21 cellular contexts compared by ENCODE assay signal in genomic region chr2:197677483-197677882, GRCh38. TPM values are rescaled to one million over a fixed set of nuclear protein-coding genes. Genes with fewer than 3 reads are reported as not detected.
DNase-seq lines count a peak whose midpoint lies in the region; ATAC-seq and TF ChIP-seq lines count a peak whose summit lies in the region.
"Had no signal": no experiment of that assay in that cellular context is flagged by ENCODE, and none has a peak within 500 bp of the region (broad histone marks: within the 10 kb centered on the region; RNA-seq: fewer than 3 reads in every experiment).

No MANE protein-coding gene starts in this region.

- DNase-seq in activated CD8-positive, alpha-beta T cell treated with anti-CD3 and anti-CD28 coated beads for 36 hours = no peak
- DNase-seq in activated CD8-positive, alpha-beta T cell treated with anti-CD3 and anti-CD28 coated beads, Interleukin-2, amount 10 ng/mL, durations not matched to agents 7 days and 5 days = no peak
- DNase-seq in fibroblast of pulmonary artery (ENCODE audit: low read depth) (peak; percentile 21), omental fat pad (ENCODE audit: low spot score) (no peak), SW 1271 (lab: John Stamatoyannopoulos, UW) (no peak), NCI-H1048 (lab: John Stamatoyannopoulos, UW) (no peak)
- DNase-seq: 8988T; activated CD8-positive, alpha-beta memory T cell treated with anti-CD3 and anti-CD28 coated beads, Interleukin-2, amount 50 U/mL, for 4 hours; activated naive CD4-positive, alpha-beta T cell; body of pancreas; DMS153; left colon; NCI-H1092 treated with DMSO at 0.1 percent for 48 hours; NCI-H2171; T-helper 17 cell; transverse colon had no signal

- no peak overlapping the region for H3K4me3 ChIP-seq in fibroblast of pulmonary artery (replicated peaks; ENCODE audit: low read depth, low read length)
- H3K4me3 ChIP-seq: body of pancreas, skin epidermis, transverse colon had no signal

- H3K4me1 Mint-ChIP-seq in activated CD8-positive, alpha-beta T cell treated with anti-CD3 and anti-CD28 coated beads for 36 hours (ENCODE audit: low read depth) = peaks cover 6% of the 10 kb centered on the region
- H3K4me1 Mint-ChIP-seq in activated CD8-positive, alpha-beta T cell treated with anti-CD3 and anti-CD28 coated beads, Interleukin-2, amount 10 ng/mL, durations not matched to agents 7 days and 5 days (ENCODE audit: low read depth) = no peaks in the 10 kb centered on the region
- H3K4me1 Mint-ChIP-seq in activated T-helper 17 cell treated with anti-CD3 and anti-CD28 coated beads, Interleukin-2, amount 50 U/mL, for 72 hours = no peaks in the 10 kb centered on the region
- H3K4me1 Mint-ChIP-seq: CD14-positive monocyte had no signal

- H3K4me3 Mint-ChIP-seq in activated CD8-positive, alpha-beta T cell treated with anti-CD3 and anti-CD28 coated beads for 36 hours = no peak overlapping the region
- H3K4me3 Mint-ChIP-seq in activated CD8-positive, alpha-beta T cell treated with anti-CD3 and anti-CD28 coated beads, Interleukin-2, amount 10 ng/mL, durations not matched to agents 7 days and 5 days = no peak overlapping the region
- H3K4me3 Mint-ChIP-seq in activated T-helper 17 cell treated with anti-CD3 and anti-CD28 coated beads, Interleukin-2, amount 50 U/mL, for 72 hours = no peak overlapping the region
- H3K4me3 Mint-ChIP-seq: CD14-positive monocyte, T-helper 17 cell had no signal

- ATAC-seq in activated CD8-positive, alpha-beta T cell treated with anti-CD3 and anti-CD28 coated beads for 36 hours = peak; percentile 42
- ATAC-seq in activated CD8-positive, alpha-beta T cell treated with anti-CD3 and anti-CD28 coated beads, Interleukin-2, amount 10 ng/mL, durations not matched to agents 7 days and 5 days = no peak
- ATAC-seq in activated T-helper 17 cell treated with anti-CD3 and anti-CD28 coated beads, Interleukin-2, amount 50 U/mL, for 72 hours (replicated peaks) = peak; percentile 40
- no peak for ATAC-seq in omental fat pad (ENCODE audit: low FRiP score)
- ATAC-seq: body of pancreas, left colon, T-helper 17 cell had no signal

- CTCF ChIA-PET in activated CD8-positive, alpha-beta T cell treated with anti-CD3 and anti-CD28 coated beads for 36 hours (lab: Charles Lee) = no interaction called here
- CTCF ChIA-PET in activated CD8-positive, alpha-beta T cell treated with anti-CD3 and anti-CD28 coated beads, Interleukin-2, amount 10 ng/mL, durations not matched to agents 7 days and 5 days (lab: Charles Lee) = no interaction called here

- no peak for TF ChIP-seq CTCF in activated CD8-positive, alpha-beta T cell treated with anti-CD3 and anti-CD28 coated beads for 36 hours (IDR thresholded peaks at IDR 0.05)
- TF ChIP-seq CTCF in fibroblast of pulmonary artery (IDR thresholded peaks at IDR 0.05; ENCODE audit: low read length, missing control alignments) (no peak), omental fat pad (IDR thresholded peaks at IDR 0.05) (no peak)

- H3K27ac Mint-ChIP-seq in activated CD8-positive, alpha-beta T cell treated with anti-CD3 and anti-CD28 coated beads for 36 hours = no peak overlapping the region
- H3K27ac Mint-ChIP-seq in activated CD8-positive, alpha-beta T cell treated with anti-CD3 and anti-CD28 coated beads, Interleukin-2, amount 10 ng/mL, durations not matched to agents 7 days and 5 days = no peak overlapping the region
- no peak overlapping the region for H3K27ac Mint-ChIP-seq in activated T-helper 17 cell treated with anti-CD3 and anti-CD28 coated beads, Interleukin-2, amount 50 U/mL, for 72 hours
- H3K27ac Mint-ChIP-seq: CD14-positive monocyte, T-helper 17 cell had no signal

- no peaks in the 10 kb centered on the region for H3K9me3 Mint-ChIP-seq in activated CD8-positive, alpha-beta T cell treated with anti-CD3 and anti-CD28 coated beads for 36 hours
- H3K9me3 Mint-ChIP-seq in activated CD8-positive, alpha-beta T cell treated with anti-CD3 and anti-CD28 coated beads, Interleukin-2, amount 10 ng/mL, durations not matched to agents 7 days and 5 days (ENCODE audit: insufficient read depth) = no peaks in the 10 kb centered on the region
- H3K9me3 Mint-ChIP-seq in activated T-helper 17 cell treated with anti-CD3 and anti-CD28 coated beads, Interleukin-2, amount 50 U/mL, for 72 hours = no peaks in the 10 kb centered on the region

- peaks cover 14% of the 10 kb centered on the region for H3K27me3 Mint-ChIP-seq in activated CD8-positive, alpha-beta T cell treated with anti-CD3 and anti-CD28 coated beads for 36 hours
- peaks cover 17% of the 10 kb centered on the region for H3K27me3 Mint-ChIP-seq in activated CD8-positive, alpha-beta T cell treated with anti-CD3 and anti-CD28 coated beads, Interleukin-2, amount 10 ng/mL, durations not matched to agents 7 days and 5 days (ENCODE audit: low read depth)
- peaks cover 7% of the 10 kb centered on the region for H3K27me3 Mint-ChIP-seq in activated T-helper 17 cell treated with anti-CD3 and anti-CD28 coated beads, Interleukin-2, amount 50 U/mL, for 72 hours

- no peaks in the 10 kb centered on the region for H3K36me3 Mint-ChIP-seq in activated CD8-positive, alpha-beta T cell treated with anti-CD3 and anti-CD28 coated beads for 36 hours (ENCODE audit: low read depth)
- no peaks in the 10 kb centered on the region for H3K36me3 Mint-ChIP-seq in activated CD8-positive, alpha-beta T cell treated with anti-CD3 and anti-CD28 coated beads, Interleukin-2, amount 10 ng/mL, durations not matched to agents 7 days and 5 days (ENCODE audit: low read depth)
- H3K36me3 Mint-ChIP-seq in activated T-helper 17 cell treated with anti-CD3 and anti-CD28 coated beads, Interleukin-2, amount 50 U/mL, for 72 hours (ENCODE audit: low read depth) = no peaks in the 10 kb centered on the region
- H3K36me3 Mint-ChIP-seq: CD14-positive monocyte had no signal

- peak overlapping the region; percentile 41 for H3K27ac ChIP-seq in temporal lobe (ENCODE audit: low read depth, low read length)
- H3K27ac ChIP-seq: body of pancreas, parathyroid adenoma, transverse colon had no signal

- intact Hi-C loops in activated CD8-positive, alpha-beta T cell treated with anti-CD3 and anti-CD28 coated beads for 36 hours (cut with micrococcal nuclease) = no loop called here

- POLR2A ChIA-PET in activated CD8-positive, alpha-beta T cell treated with anti-CD3 and anti-CD28 coated beads for 36 hours (lab: Charles Lee) = no interaction called here
- POLR2A ChIA-PET in activated CD8-positive, alpha-beta T cell treated with anti-CD3 and anti-CD28 coated beads, Interleukin-2, amount 10 ng/mL, durations not matched to agents 7 days and 5 days (lab: Charles Lee) = no interaction called here

RNA-seq across cellular contexts. Expression of gene RFTN2, which starts 2.1 kb away (rescaled TPM):
- total RNA-seq in activated CD8-positive, alpha-beta T cell treated with anti-CD3 and anti-CD28 coated beads for 36 hours = not detected
- not detected for total RNA-seq in activated CD8-positive, alpha-beta T cell treated with anti-CD3 and anti-CD28 coated beads, Interleukin-2, amount 10 ng/mL, durations not matched to agents 7 days and 5 days
- under 1 TPM; 0.17 to 0.29 TPM for total RNA-seq in activated T-helper 17 cell treated with anti-CD3 and anti-CD28 coated beads, Interleukin-2, amount 50 U/mL, for 72 hours
- total RNA-seq in temporal lobe = 18.7 TPM
- 10 to 100 TPM in 2 of 4 donors, 1 to 10 TPM in 2; 5.3 to 27.3 (median 14.0) TPM for total RNA-seq in omental fat pad

RNA-seq across cellular contexts. Expression of gene MARS2, which starts 27.7 kb away (rescaled TPM):
- 10 to 100 TPM; 15.3 to 16.7 TPM for total RNA-seq in activated CD8-positive, alpha-beta T cell treated with anti-CD3 and anti-CD28 coated beads for 36 hours
- 10 to 100 TPM; 15.0 to 15.6 TPM for total RNA-seq in activated CD8-positive, alpha-beta T cell treated with anti-CD3 and anti-CD28 coated beads, Interleukin-2, amount 10 ng/mL, durations not matched to agents 7 days and 5 days
- total RNA-seq in activated T-helper 17 cell treated with anti-CD3 and anti-CD28 coated beads, Interleukin-2, amount 50 U/mL, for 72 hours = 10 to 100 TPM in 1 of 2 donors, 1 to 10 TPM in 1; 9.4 to 20.6 TPM
- total RNA-seq in temporal lobe (7.4 TPM), omental fat pad (10 to 100 TPM in 1 of 4 donors, 1 to 10 TPM in 3; 5.4 to 24.9 (median 7.5) TPM)

Comparison
In these comparisons a context has a peak if more than half of its experiments do, and no peak if none do; other contexts are left out.
1. ATAC-seq: peak in activated CD8-positive, alpha-beta T cell treated with anti-CD3 and anti-CD28 coated beads for 36 hours (single experiment) and activated T-helper 17 cell treated with anti-CD3 and anti-CD28 coated beads, Interleukin-2, amount 50 U/mL, for 72 hours (single experiment); none in activated CD8-positive, alpha-beta T cell treated with anti-CD3 and anti-CD28 coated beads, Interleukin-2, amount 10 ng/mL, durations not matched to agents 7 days and 5 days (single experiment) and omental fat pad (single experiment).
2. RNA of gene RFTN2, which starts 2.1 kb away (total RNA-seq): 18.7 TPM in temporal lobe (single experiment) and 5.3 to 27.3 TPM in omental fat pad; 0.17 to 0.29 TPM in activated T-helper 17 cell treated with anti-CD3 and anti-CD28 coated beads, Interleukin-2, amount 50 U/mL, for 72 hours, not detected in activated CD8-positive, alpha-beta T cell treated with anti-CD3 and anti-CD28 coated beads, Interleukin-2, amount 10 ng/mL, durations not matched to agents 7 days and 5 days and not detected in activated CD8-positive, alpha-beta T cell treated with anti-CD3 and anti-CD28 coated beads for 36 hours; every median in the first group is over 4 times any median in the second.